In genomic region chr1:12344611-12345299, GRCh38 we compare ENCODE assay signal across 8 cellular contexts.
DNase-seq lines count a peak whose midpoint lies in the region; ATAC-seq and TF ChIP-seq lines count a peak whose summit lies in the region.

No MANE protein-coding gene starts in this region.

- H3K9me3 ChIP-seq in body of pancreas: no peaks in the 10 kb centered on the region

- H3K27ac Mint-ChIP-seq in CD14-positive monocyte (peak overlapping the region; percentile 87 to 95 (median 92)), natural killer cell (peak overlapping the region; percentile 82 to 87)

- WGBS in body of pancreas, 2 donors: 69 to 89% methylated on average over 9 of the region's 9 CpGs

- H3K4me3 ChIP-seq in body of pancreas: no peak overlapping the region

- intact Hi-C loops in CD14-positive monocyte (cut with micrococcal nuclease) (no loop called here), body of pancreas (cut with DNase I) (no loop called here), natural killer cell (cut with micrococcal nuclease) (no loop called here)

- TF ChIP-seq CTCF in CD14-positive monocyte (IDR thresholded peaks at IDR 0.05) (no peak), body of pancreas (IDR thresholded peaks at IDR 0.05) (no peak), natural killer cell (IDR thresholded peaks at IDR 0.05) (no peak)

- peaks cover 0 to 3% (median 0%) of the 10 kb centered on the region in 7 donors for H3K9me3 Mint-ChIP-seq in CD14-positive monocyte
- H3K9me3 Mint-ChIP-seq in natural killer cell: no peaks in the 10 kb centered on the region

- H3K27me3 Mint-ChIP-seq in CD14-positive monocyte (ENCODE audit: low read depth in 3 of 3) (no peaks in the 10 kb centered on the region), natural killer cell (ENCODE audit: low read depth in 2 of 2) (no peaks in the 10 kb centered on the region)

- H3K4me3 Mint-ChIP-seq in CD14-positive monocyte: peak overlapping the region; percentile 77 to 89
- H3K4me3 Mint-ChIP-seq in natural killer cell: peak overlapping the region; percentile 83

- no peak for DNase-seq in CD14-positive monocyte (ENCODE audit: low spot score)
- DNase-seq in NOMO-1 treated with DMSO at 0.1 percent for 48 hours (lab: John Stamatoyannopoulos, UW; ENCODE audit: unreplicated experiment): peak; percentile 87
- peak in 1 of 4 donors; percentile 37 for DNase-seq in body of pancreas
- no peak for DNase-seq in natural killer cell
- DNase-seq in NCI-H1105 (lab: John Stamatoyannopoulos, UW): no peak
- DNase-seq in NCI-H1048 (lab: John Stamatoyannopoulos, UW): no peak

- H3K36me3 Mint-ChIP-seq in CD14-positive monocyte (peaks cover 65 to 66% of the 10 kb centered on the region in 2 donors), natural killer cell (peaks cover 27% of the 10 kb centered on the region)

- no peaks in the 10 kb centered on the region for H3K27me3 ChIP-seq in body of pancreas

- H3K4me1 ChIP-seq in body of pancreas: peaks cover 72% of the 10 kb centered on the region

- H3K27ac ChIP-seq in body of pancreas: peak overlapping the region in 3 of 4 donors; percentile 1 to 81 (median 15)

- peaks cover 0 to 10% of the 10 kb centered on the region in 2 donors for H3K36me3 ChIP-seq in body of pancreas (replicated peaks in 1 of 2; ENCODE audit: insufficient read depth in 1 of 2, low read depth in 2 of 2)

- TF ChIP-seq POLR2A in body of pancreas (IDR thresholded peaks at IDR 0.05): no peak

- ATAC-seq in body of pancreas (no peak), natural killer cell (peak; percentile 34 to 55 (median 54)), HG03159 (IDR thresholded peaks at IDR 0.05; ENCODE audit: unreplicated experiment) (no peak), HG03521 (IDR thresholded peaks at IDR 0.05; ENCODE audit: unreplicated experiment) (no peak)

- H3K4me1 Mint-ChIP-seq in CD14-positive monocyte: peaks cover 40% of the 10 kb centered on the region
- peaks cover 37 to 42% of the 10 kb centered on the region in 2 donors for H3K4me1 Mint-ChIP-seq in natural killer cell

Comparison
In these comparisons a context has a peak if more than half of its experiments do, and no peak if none do; other contexts are left out.
1. ATAC-seq: peak in natural killer cell (3 of 3); none in body of pancreas (single experiment), HG03159 (single experiment) and HG03521 (single experiment).